8 cellular contexts compared by ENCODE assay signal in genomic region chr2:109736177-109736827, GRCh38. TPM values are rescaled to one million over a fixed set of nuclear protein-coding genes. Genes with fewer than 3 reads are reported as not detected.
DNase-seq lines count a peak whose midpoint lies in the region; ATAC-seq and TF ChIP-seq lines count a peak whose summit lies in the region.

No MANE protein-coding gene starts in this region.

- H2BK12ac ChIP-seq in H9 (ENCODE audit: insufficient read length, low read depth, low read length) = no peak overlapping the region

- no peak overlapping the region for H3K18ac ChIP-seq in H9 (ENCODE audit: insufficient read length, low read depth, low read length)

- H3K23me2 ChIP-seq in H9 (ENCODE audit: insufficient read length, low read depth, low read length, poor library complexity, severe bottlenecking) = no peaks in the 10 kb centered on the region

- no peak overlapping the region for H3K4me2 ChIP-seq in H9 (ENCODE audit: insufficient read depth, insufficient read length, low read length)

- H3K56ac ChIP-seq in H9 (ENCODE audit: insufficient read length, low read depth, low read length) = no peak overlapping the region

- no peaks in the 10 kb centered on the region for H3K4me1 ChIP-seq in H9 (ENCODE audit: insufficient read depth, low read length)
- H3K4me1 ChIP-seq in NT2/D1 (ENCODE audit: insufficient read depth, insufficient read length) = no peaks in the 10 kb centered on the region
- H3K4me1 ChIP-seq in left lung = no peaks in the 10 kb centered on the region

- H3K27me3 Mint-ChIP-seq in H9 (ENCODE audit: low read depth) = no peaks in the 10 kb centered on the region; the same call in 1 of the 2 replicates
- H3K27me3 Mint-ChIP-seq in chondrocyte (ENCODE audit: low read depth) = no peaks in the 10 kb centered on the region
- no peaks in the 10 kb centered on the region for H3K27me3 Mint-ChIP-seq in type B pancreatic cell

- H4K91ac ChIP-seq in H9 (ENCODE audit: insufficient read length, low read depth, low read length) = no peak overlapping the region

- no peaks in the 10 kb centered on the region for H3K36me3 ChIP-seq in NT2/D1 (ENCODE audit: insufficient read depth, insufficient read length, low read length)
- no peaks in the 10 kb centered on the region for H3K36me3 ChIP-seq in left lung

- H3K27me3 ChIP-seq in H9 (ENCODE audit: insufficient read depth, low read length) = no peaks in the 10 kb centered on the region
- no peaks in the 10 kb centered on the region for H3K27me3 ChIP-seq in NT2/D1 (ENCODE audit: insufficient read depth, insufficient read length)
- H3K27me3 ChIP-seq in left lung = no peaks in the 10 kb centered on the region

- H3K4me3 ChIP-seq in NT2/D1 (ENCODE audit: insufficient read length, low read depth) = no peak overlapping the region
- H3K4me3 ChIP-seq in left lung = no peak overlapping the region

- peaks cover 2 to 4% of the 10 kb centered on the region in 2 experiments; a peak in 2 of 5 replicates for H3K9me3 Mint-ChIP-seq in H9
- no peaks in the 10 kb centered on the region for H3K9me3 Mint-ChIP-seq in chondrocyte (ENCODE audit: low read depth)
- H3K9me3 Mint-ChIP-seq in type B pancreatic cell = no peaks in the 10 kb centered on the region

- intact Hi-C loops in left lung (cut with DNase I) = no loop called here

- no peaks in the 10 kb centered on the region for H3K4me1 Mint-ChIP-seq in H9
- H3K4me1 Mint-ChIP-seq in chondrocyte (ENCODE audit: low read depth) = no peaks in the 10 kb centered on the region
- H3K4me1 Mint-ChIP-seq in type B pancreatic cell (ENCODE audit: unreplicated experiment) = peaks cover 7% of the 10 kb centered on the region

- no CpG with 5 or more reads among the region's 15 CpGs for WGBS in H9 (ENCODE audit: extremely low coverage, insufficient read length, low lambda C conversion rate)

- H3K14ac ChIP-seq in H9 (ENCODE audit: insufficient read depth, low read length) = no peak overlapping the region

- no peaks in the 10 kb centered on the region for H4K20me1 ChIP-seq in H9 (ENCODE audit: control insufficient read depth, insufficient read depth, insufficient read length)

- no peaks in the 10 kb centered on the region for H3K79me1 ChIP-seq in H9 (ENCODE audit: insufficient read depth, low read depth, low read length, poor library complexity, severe bottlenecking)

- no peak overlapping the region for H2AK5ac ChIP-seq in H9 (ENCODE audit: insufficient read length, low read length)

- H3K27ac Mint-ChIP-seq in H9 (no peak overlapping the region), chondrocyte (ENCODE audit: unreplicated experiment) (no peak overlapping the region), type B pancreatic cell (peak overlapping the region; percentile 22)

- DNase-seq in AML-193 (lab: John Stamatoyannopoulos, UW) (peak; percentile 6 to 22), H9 (peak; percentile 55), NT2/D1 (ENCODE audit: low read depth, low spot score) (peak; percentile 20), chondrocyte (ENCODE audit: low spot score) (no peak), left lung (no peak), type B pancreatic cell (ENCODE audit: extremely low spot score, unreplicated experiment) (no peak)

- peak; percentile 76 for TF ChIP-seq CTCF in H9 (conservative IDR thresholded peaks at IDR 0.05)
- TF ChIP-seq CTCF in chondrocyte (IDR thresholded peaks at IDR 0.05) = peak; percentile 96
- peak; percentile 37 to 51 for TF ChIP-seq CTCF in left lung (IDR thresholded peaks at IDR 0.05)
- peak; percentile 87 for TF ChIP-seq CTCF in type B pancreatic cell (conservative IDR thresholded peaks at IDR 0.05)

- no peak overlapping the region for H3K23ac ChIP-seq in H9 (ENCODE audit: insufficient read length, low read depth, low read length)

- H3K4me3 Mint-ChIP-seq in H9 = no peak overlapping the region
- H3K4me3 Mint-ChIP-seq in chondrocyte (ENCODE audit: unreplicated experiment) = no peak overlapping the region
- H3K4me3 Mint-ChIP-seq in type B pancreatic cell = no peak overlapping the region

- no peak overlapping the region for H4K8ac ChIP-seq in H9 (replicated peaks; ENCODE audit: insufficient read length, low read depth, low read length)

- H4K5ac ChIP-seq in H9 (ENCODE audit: insufficient read length, low read depth, low read length) = no peak overlapping the region

- no peaks in the 10 kb centered on the region for H3K36me3 Mint-ChIP-seq in H9 (ENCODE audit: insufficient read depth in 1 of 3, low read depth in 3 of 3)
- no peaks in the 10 kb centered on the region for H3K36me3 Mint-ChIP-seq in chondrocyte (ENCODE audit: low read depth)
- H3K36me3 Mint-ChIP-seq in type B pancreatic cell = no peaks in the 10 kb centered on the region

- H3K9ac ChIP-seq in H9 (ENCODE audit: extremely low read depth, insufficient read length, low read length) (no peak overlapping the region), NT2/D1 (ENCODE audit: insufficient read length, low read depth) (no peak overlapping the region)

- no peak overlapping the region for H2BK20ac ChIP-seq in H9 (ENCODE audit: low read depth, low read length, poor library complexity, severe bottlenecking)

- H3T11ph ChIP-seq in H9 (ENCODE audit: low read length) = no peak overlapping the region

- no peak overlapping the region for H3K4ac ChIP-seq in H9 (ENCODE audit: low read depth, low read length)

- ATAC-seq in left lung (peak; percentile 92), GM21367 (IDR thresholded peaks at IDR 0.05; ENCODE audit: unreplicated experiment) (no peak), HG02678 (IDR thresholded peaks at IDR 0.05; ENCODE audit: unreplicated experiment) (no peak)

- H3K79me2 ChIP-seq in H9 (ENCODE audit: insufficient read depth, low read length) = no peaks in the 10 kb centered on the region

- no peak overlapping the region for H2BK120ac ChIP-seq in H9 (ENCODE audit: low read depth, low read length, poor library complexity, severe bottlenecking)

- H2AFZ ChIP-seq in H9 (ENCODE audit: low read length) = no peak overlapping the region

- no peak overlapping the region for H2BK15ac ChIP-seq in H9 (ENCODE audit: low read depth, low read length)

- H3K27ac ChIP-seq in H9 (ENCODE audit: insufficient read length, low read depth, low read length) = no peak overlapping the region
- no peak overlapping the region for H3K27ac ChIP-seq in left lung

- no peak overlapping the region for H2BK5ac ChIP-seq in H9 (ENCODE audit: insufficient read length, low read length)

- H3K9me3 ChIP-seq in H9 (ENCODE audit: control insufficient read depth, low read depth, low read length) (no peaks in the 10 kb centered on the region), NT2/D1 (ENCODE audit: insufficient read depth, low read length) (no peaks in the 10 kb centered on the region), left lung (no peaks in the 10 kb centered on the region)

RNA-seq across cellular contexts. Expression of gene RGPD5, which starts 57.8 kb away (rescaled TPM):
- total RNA-seq in H9 (2021) (48.3 and 50.0 TPM in 2 replicates), chondrocyte (31.4 to 51.9 TPM (median 35.8 TPM) in 3 replicates), left lung (10 to 100 TPM; 39.8 to 52.1 TPM), type B pancreatic cell (ENCODE audit: low replicate concordance) (63.5 and 65.9 TPM in 2 replicates)

Comparison
In these comparisons a context has a peak if more than half of its experiments do, and no peak if none do; other contexts are left out.
1. DNase-seq: peak in AML-193 (2 of 2), H9 (single experiment) and NT2/D1 (single experiment); none in chondrocyte (single experiment), left lung (0 of 2) and type B pancreatic cell (single experiment).
2. CTCF ChIP-seq: peak in every context shown above with its lines; median percentile 96 in chondrocyte; 87 in type B pancreatic cell; 76 in H9; 44 in left lung.